Comparison of ENCODE assay signal across 26 cellular contexts in the genomic region with DNA sequence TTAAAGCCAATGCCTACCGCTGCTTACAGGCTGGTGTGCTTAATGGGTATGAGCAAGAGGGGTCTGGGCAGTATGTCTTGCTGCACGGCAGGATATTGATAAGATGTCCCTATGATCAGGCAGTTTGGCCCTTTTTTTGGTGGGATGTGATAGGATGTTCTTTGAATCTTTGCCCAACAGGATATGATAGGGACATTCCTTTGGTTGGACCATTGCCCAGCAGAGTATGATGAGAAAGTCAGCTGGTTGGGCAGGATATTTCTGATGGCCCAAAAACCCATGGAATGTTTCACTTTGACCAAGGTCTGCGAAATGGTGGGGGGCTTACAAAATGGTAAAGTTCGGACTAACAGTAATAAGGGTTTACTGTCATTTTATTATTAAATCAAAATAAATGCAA.
DNase-seq lines count a peak whose midpoint lies in the region; ATAC-seq and TF ChIP-seq lines count a peak whose summit lies in the region.
"Had no signal": no experiment of that assay in that cellular context is flagged by ENCODE, and none has a peak within 500 bp of the region (broad histone marks: within the 10 kb centered on the region; RNA-seq: fewer than 3 reads in every experiment).

No MANE protein-coding gene starts in this region.

- WGBS in gastroesophageal sphincter (ENCODE audit: low coverage in 1 of 2), 2 donors, result 46 to 74% methylated on average over 3 of the region's 4 CpGs

- H3K4me3 ChIP-seq in PC-3 (ENCODE audit: low read length), result no peak overlapping the region
- no peak overlapping the region for H3K4me3 ChIP-seq in gastroesophageal sphincter
- H3K4me3 ChIP-seq: left lung, sigmoid colon had no signal

- H3K27me3 Mint-ChIP-seq in chondrocyte (ENCODE audit: low read depth) (no peaks in the 10 kb centered on the region), neural crest cell (ENCODE audit: low read depth) (no peaks in the 10 kb centered on the region)
- H3K27me3 Mint-ChIP-seq: activated CD4-positive, alpha-beta T cell treated with anti-CD3 and anti-CD28 coated beads for 36 hours; activated naive CD4-positive, alpha-beta T cell treated with anti-CD3 and anti-CD28 coated beads, Interleukin-2, amount 10 ng/mL, durations not matched to agents 7 days and 5 days; effector memory CD8-positive, alpha-beta T cell; progenitor cell of endocrine pancreas; T-cell had no signal

- H3K4me3 Mint-ChIP-seq in chondrocyte (ENCODE audit: unreplicated experiment) (no peak overlapping the region), neural crest cell (no peak overlapping the region)
- H3K4me3 Mint-ChIP-seq: activated CD4-positive, alpha-beta T cell treated with anti-CD3 and anti-CD28 coated beads for 36 hours; activated naive CD4-positive, alpha-beta T cell treated with anti-CD3 and anti-CD28 coated beads, Interleukin-2, amount 10 ng/mL, durations not matched to agents 7 days and 5 days; activated T-cell treated with anti-CD3 and anti-CD28 coated beads, Interleukin-2, amount 50 U/mL, for 72 hours; effector memory CD8-positive, alpha-beta T cell; immature natural killer cell; nephron progenitor cell; T-cell had no signal

- H3K36me3 ChIP-seq in PC-3 (ENCODE audit: low read depth, low read length) (no peaks in the 10 kb centered on the region), gastroesophageal sphincter (no peaks in the 10 kb centered on the region)
- H3K36me3 ChIP-seq: left lung, sigmoid colon had no signal

- CTCF ChIA-PET in PC-3 (lab: Charles Lee), result no interaction called here

- H3K4me1 Mint-ChIP-seq in chondrocyte (ENCODE audit: low read depth) (peaks cover 34% of the 10 kb centered on the region), neural crest cell (peaks cover 37% of the 10 kb centered on the region)
- H3K4me1 Mint-ChIP-seq: activated CD4-positive, alpha-beta T cell treated with anti-CD3 and anti-CD28 coated beads for 36 hours; activated naive CD4-positive, alpha-beta T cell treated with anti-CD3 and anti-CD28 coated beads, Interleukin-2, amount 10 ng/mL, durations not matched to agents 7 days and 5 days; immature natural killer cell; T-cell had no signal

- H3K27ac ChIP-seq in PC-3 (ENCODE audit: low read length) (no peak overlapping the region), gastroesophageal sphincter (no peak overlapping the region)
- H3K27ac ChIP-seq: KMS-11, left lung, sigmoid colon had no signal

- H3K9me3 ChIP-seq in PC-3 (ENCODE audit: low read length) (no peaks in the 10 kb centered on the region), gastroesophageal sphincter (no peaks in the 10 kb centered on the region)
- H3K9me3 ChIP-seq: sigmoid colon had no signal

- DNase-seq in ELR (ENCODE audit: low read depth) (peak; percentile 64), PC-3 (peak; percentile 14), chondrocyte (ENCODE audit: low spot score) (no peak), neural crest cell (ENCODE audit: low read depth, low spot score) (no peak), OCI-M2 (lab: John Stamatoyannopoulos, UW; ENCODE audit: unreplicated experiment) (no peak), NCI-H146 treated with DMSO at 0.1 percent for 48 hours (lab: John Stamatoyannopoulos, UW; ENCODE audit: unreplicated experiment) (no peak)
- DNase-seq: activated CD4-positive, alpha-beta T cell treated with anti-CD3 and anti-CD28 coated beads for 36 hours; activated naive CD4-positive, alpha-beta T cell treated with anti-CD3 and anti-CD28 coated beads, Interleukin-2, amount 10 ng/mL, durations not matched to agents 7 days and 5 days; activated T-cell treated with anti-CD3 and anti-CD28 coated beads, Interleukin-2, amount 50 U/mL, for 72 hours; aorta; effector memory CD8-positive, alpha-beta T cell; GDM1; immature natural killer cell; left lung; midbrain; NCI-H187 treated with DMSO at 0.1 percent for 48 hours; NCI-H2227 treated with DMSO at 0.1 percent for 48 hours; NCI-H748 treated with DMSO at 0.1 percent for 48 hours; nephron progenitor cell; sigmoid colon; T-cell had no signal

- H3K4me1 ChIP-seq in PC-3 (ENCODE audit: insufficient read depth, low read length), result no peaks in the 10 kb centered on the region
- H3K4me1 ChIP-seq in gastroesophageal sphincter, result no peaks in the 10 kb centered on the region
- H3K4me1 ChIP-seq: sigmoid colon had no signal

- H3K27ac Mint-ChIP-seq in chondrocyte (ENCODE audit: unreplicated experiment), result peak overlapping the region; percentile 5
- peak overlapping the region; percentile 27 for H3K27ac Mint-ChIP-seq in neural crest cell (ENCODE audit: unreplicated experiment)
- H3K27ac Mint-ChIP-seq: activated CD4-positive, alpha-beta T cell treated with anti-CD3 and anti-CD28 coated beads for 36 hours; activated naive CD4-positive, alpha-beta T cell treated with anti-CD3 and anti-CD28 coated beads, Interleukin-2, amount 10 ng/mL, durations not matched to agents 7 days and 5 days; activated T-cell treated with anti-CD3 and anti-CD28 coated beads, Interleukin-2, amount 50 U/mL, for 72 hours; effector memory CD8-positive, alpha-beta T cell; immature natural killer cell; nephron progenitor cell; progenitor cell of endocrine pancreas; T-cell had no signal

- H3K79me2 ChIP-seq in PC-3 (ENCODE audit: low read length), result no peaks in the 10 kb centered on the region

- TF ChIP-seq EP300 in gastroesophageal sphincter (IDR thresholded peaks at IDR 0.05), result no peak

- H3K9me3 Mint-ChIP-seq in chondrocyte (ENCODE audit: low read depth), result peaks cover 7% of the 10 kb centered on the region
- H3K9me3 Mint-ChIP-seq in neural crest cell, result no peaks in the 10 kb centered on the region
- H3K9me3 Mint-ChIP-seq: activated naive CD4-positive, alpha-beta T cell treated with anti-CD3 and anti-CD28 coated beads, Interleukin-2, amount 10 ng/mL, durations not matched to agents 7 days and 5 days; nephron progenitor cell had no signal

- no peak overlapping the region for H3K4me2 ChIP-seq in PC-3 (ENCODE audit: low read length)
- H3K4me2 ChIP-seq: KMS-11 had no signal

- H3K27me3 ChIP-seq in PC-3 (ENCODE audit: low read length), result no peaks in the 10 kb centered on the region
- H3K27me3 ChIP-seq in gastroesophageal sphincter, result no peaks in the 10 kb centered on the region
- H3K27me3 ChIP-seq: left lung, sigmoid colon had no signal

- ATAC-seq in PC-3 (no peak), GM21619 (IDR thresholded peaks at IDR 0.05; ENCODE audit: unreplicated experiment) (no peak), gastroesophageal sphincter (no peak)
- ATAC-seq: activated CD4-positive, alpha-beta T cell treated with anti-CD3 and anti-CD28 coated beads for 36 hours; activated T-cell treated with anti-CD3 and anti-CD28 coated beads, Interleukin-2, amount 50 U/mL, for 72 hours; effector memory CD8-positive, alpha-beta T cell; left lung; Right ventricle myocardium inferior; T-cell had no signal

- no peak for TF ChIP-seq POLR2A in gastroesophageal sphincter (IDR thresholded peaks at IDR 0.05)

- TF ChIP-seq CTCF in PC-3 (conservative IDR thresholded peaks at IDR 0.05; ENCODE audit: low read depth, low read length) (no peak), chondrocyte (IDR thresholded peaks at IDR 0.05) (no peak), neural crest cell (conservative IDR thresholded peaks at IDR 0.05) (no peak), gastroesophageal sphincter (IDR thresholded peaks at IDR 0.05) (no peak)

- H3K36me3 Mint-ChIP-seq in chondrocyte (ENCODE audit: low read depth), result no peaks in the 10 kb centered on the region
- H3K36me3 Mint-ChIP-seq in neural crest cell (ENCODE audit: low read depth), result no peaks in the 10 kb centered on the region
- H3K36me3 Mint-ChIP-seq: activated naive CD4-positive, alpha-beta T cell treated with anti-CD3 and anti-CD28 coated beads, Interleukin-2, amount 10 ng/mL, durations not matched to agents 7 days and 5 days; immature natural killer cell; T-cell had no signal

- BruUV-seq in PC-3 (replicated peaks; lab: Mats Ljungman, UMichigan), result no TSS peak

- no peaks in the 10 kb centered on the region for H3F3A ChIP-seq in PC-3 (ENCODE audit: low read length, unreplicated experiment)

- intact Hi-C loops in PC-3 (cut with micrococcal nuclease), result no loop called here

- H2AFZ ChIP-seq in PC-3 (ENCODE audit: low read length), result no peak overlapping the region

- no peaks in the 10 kb centered on the region for H4K20me1 ChIP-seq in PC-3 (ENCODE audit: low read length)

- no peak overlapping the region for H3K9ac ChIP-seq in PC-3 (ENCODE audit: low read length)
- H3K9ac ChIP-seq: KMS-11 had no signal

- H3K9me2 ChIP-seq in PC-3 (replicated peaks; ENCODE audit: low read length), result no peaks in the 10 kb centered on the region

- POLR2A ChIA-PET in PC-3 (lab: Charles Lee; ENCODE audit: unreplicated experiment), result no interaction called here

Comparison
In these comparisons a context has a peak if more than half of its experiments do, and no peak if none do; other contexts are left out.
1. DNase-seq: peak in ELR (single experiment) and PC-3 (single experiment); none in chondrocyte (single experiment), neural crest cell (single experiment), OCI-M2 (single experiment) and NCI-H146 treated with DMSO at 0.1 percent for 48 hours (single experiment).